ENCODE assay signal across 22 cellular contexts in genomic region chr5:170783498-170784247, GRCh38. TPM values are rescaled to one million over a fixed set of nuclear protein-coding genes. Genes with fewer than 3 reads are reported as not detected.
"Had no signal": no experiment of that assay in that cellular context is flagged by ENCODE, and none has a peak within 500 bp of the region (broad histone marks: within the 10 kb centered on the region; RNA-seq: fewer than 3 reads in every experiment).

A gene with protein sequence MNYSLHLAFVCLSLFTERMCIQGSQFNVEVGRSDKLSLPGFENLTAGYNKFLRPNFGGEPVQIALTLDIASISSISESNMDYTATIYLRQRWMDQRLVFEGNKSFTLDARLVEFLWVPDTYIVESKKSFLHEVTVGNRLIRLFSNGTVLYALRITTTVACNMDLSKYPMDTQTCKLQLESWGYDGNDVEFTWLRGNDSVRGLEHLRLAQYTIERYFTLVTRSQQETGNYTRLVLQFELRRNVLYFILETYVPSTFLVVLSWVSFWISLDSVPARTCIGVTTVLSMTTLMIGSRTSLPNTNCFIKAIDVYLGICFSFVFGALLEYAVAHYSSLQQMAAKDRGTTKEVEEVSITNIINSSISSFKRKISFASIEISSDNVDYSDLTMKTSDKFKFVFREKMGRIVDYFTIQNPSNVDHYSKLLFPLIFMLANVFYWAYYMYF (plus strand): TSS chr5:170783725. CDS start chr5:170788616, 4,891 bp downstream.

- H3K27me3 ChIP-seq: sigmoid colon had no signal

- H3K9me3 Mint-ChIP-seq: activated CD4-positive, alpha-beta T cell treated with anti-CD3 and anti-CD28 coated beads, Interleukin-2, amount 10 ng/mL, durations not matched to agents 7 days and 5 days; activated naive CD4-positive, alpha-beta T cell treated with anti-CD3 and anti-CD28 coated beads, Interleukin-2, amount 10 ng/mL, durations not matched to agents 7 days and 5 days; activated T-helper 17 cell treated with anti-CD3 and anti-CD28 coated beads, Interleukin-2, amount 50 U/mL, for 72 hours; natural killer cell; stimulated activated naive CD8-positive, alpha-beta T cell treated with anti-CD3 and anti-CD28 coated beads, Interleukin-15, Interleukin-2, amounts not matched to agents 100 ng/mL and 50 ng/mL, for 24 hours had no signal

- H3K4me1 Mint-ChIP-seq: activated CD4-positive, alpha-beta T cell treated with anti-CD3 and anti-CD28 coated beads, Interleukin-2, amount 10 ng/mL, durations not matched to agents 7 days and 5 days; activated naive CD4-positive, alpha-beta T cell treated with anti-CD3 and anti-CD28 coated beads, Interleukin-2, amount 10 ng/mL, durations not matched to agents 7 days and 5 days; activated T-helper 17 cell treated with anti-CD3 and anti-CD28 coated beads, Interleukin-2, amount 50 U/mL, for 72 hours; natural killer cell had no signal

- ATAC-seq: activated T-helper 17 cell treated with anti-CD3 and anti-CD28 coated beads, Interleukin-2, amount 50 U/mL, for 72 hours; natural killer cell; psoas muscle had no signal

- H3K4me3 ChIP-seq: coronary artery, lung, mucosa of descending colon, psoas muscle, sigmoid colon, thoracic aorta had no signal

- H3K27ac ChIP-seq: coronary artery, epithelial cell of prostate, psoas muscle, sigmoid colon, thoracic aorta had no signal

- H3K27ac Mint-ChIP-seq: activated CD4-positive, alpha-beta T cell treated with anti-CD3 and anti-CD28 coated beads, Interleukin-2, amount 10 ng/mL, durations not matched to agents 7 days and 5 days; activated naive CD4-positive, alpha-beta T cell treated with anti-CD3 and anti-CD28 coated beads, Interleukin-2, amount 10 ng/mL, durations not matched to agents 7 days and 5 days; activated T-helper 17 cell treated with anti-CD3 and anti-CD28 coated beads, Interleukin-2, amount 50 U/mL, for 72 hours; natural killer cell; stimulated activated naive CD8-positive, alpha-beta T cell treated with anti-CD3 and anti-CD28 coated beads, Interleukin-15, Interleukin-2, amounts not matched to agents 100 ng/mL and 50 ng/mL, for 24 hours had no signal

- H3K27me3 Mint-ChIP-seq: activated CD4-positive, alpha-beta T cell treated with anti-CD3 and anti-CD28 coated beads, Interleukin-2, amount 10 ng/mL, durations not matched to agents 7 days and 5 days; activated naive CD4-positive, alpha-beta T cell treated with anti-CD3 and anti-CD28 coated beads, Interleukin-2, amount 10 ng/mL, durations not matched to agents 7 days and 5 days; stimulated activated naive CD8-positive, alpha-beta T cell treated with anti-CD3 and anti-CD28 coated beads, Interleukin-15, Interleukin-2, amounts not matched to agents 100 ng/mL and 50 ng/mL, for 24 hours had no signal

- H3K4me3 Mint-ChIP-seq: activated CD4-positive, alpha-beta T cell treated with anti-CD3 and anti-CD28 coated beads, Interleukin-2, amount 10 ng/mL, durations not matched to agents 7 days and 5 days; activated naive CD4-positive, alpha-beta T cell treated with anti-CD3 and anti-CD28 coated beads, Interleukin-2, amount 10 ng/mL, durations not matched to agents 7 days and 5 days; activated T-helper 17 cell treated with anti-CD3 and anti-CD28 coated beads, Interleukin-2, amount 50 U/mL, for 72 hours; natural killer cell; stimulated activated naive CD8-positive, alpha-beta T cell treated with anti-CD3 and anti-CD28 coated beads, Interleukin-15, Interleukin-2, amounts not matched to agents 100 ng/mL and 50 ng/mL, for 24 hours had no signal

- DNase-seq: activated CD4-positive, alpha-beta T cell treated with anti-CD3 and anti-CD28 coated beads, Interleukin-2, amount 10 ng/mL, durations not matched to agents 7 days and 5 days; activated CD4-positive, CD25-positive, alpha-beta regulatory T cell; activated naive CD4-positive, alpha-beta T cell treated with anti-CD3 and anti-CD28 coated beads, Interleukin-2, amount 10 ng/mL, durations not matched to agents 7 days and 5 days; activated T-cell treated with anti-CD3 and anti-CD28 coated beads for 4 hours; central memory CD4-positive, alpha-beta T cell; effector CD4-positive, alpha-beta T cell; hypothalamus; mucosa of descending colon; natural killer cell; occipital lobe; psoas muscle; sigmoid colon; stimulated activated CD4-positive, alpha-beta T cell treated with anti-CD3 and anti-CD28 coated beads, Interleukin-2, amount 100 ng/mL, for 48 hours; T-helper 2 cell had no signal

- H3K36me3 ChIP-seq: sigmoid colon, thoracic aorta had no signal

- H3K4me1 ChIP-seq: psoas muscle, sigmoid colon had no signal

- FAIRE-seq: urothelium cell line had no signal

- H3K9me3 ChIP-seq: mucosa of descending colon, psoas muscle, sigmoid colon, thoracic aorta had no signal

- H3K36me3 Mint-ChIP-seq: activated naive CD4-positive, alpha-beta T cell treated with anti-CD3 and anti-CD28 coated beads, Interleukin-2, amount 10 ng/mL, durations not matched to agents 7 days and 5 days; natural killer cell had no signal

RNA-seq across cellular contexts. Expression of the gene that starts here (rescaled TPM):
- total RNA-seq: activated CD4-positive, alpha-beta T cell treated with anti-CD3 and anti-CD28 coated beads, Interleukin-2, amount 10 ng/mL, durations not matched to agents 7 days and 5 days; activated CD8-positive, alpha-beta memory T cell treated with anti-CD3 and anti-CD28 coated beads for 36 hours; activated T-helper 17 cell treated with anti-CD3 and anti-CD28 coated beads, Interleukin-2, amount 50 U/mL, for 72 hours; natural killer cell; occipital lobe; psoas muscle; sigmoid colon; thoracic aorta had no signal
